In the genomic region with DNA sequence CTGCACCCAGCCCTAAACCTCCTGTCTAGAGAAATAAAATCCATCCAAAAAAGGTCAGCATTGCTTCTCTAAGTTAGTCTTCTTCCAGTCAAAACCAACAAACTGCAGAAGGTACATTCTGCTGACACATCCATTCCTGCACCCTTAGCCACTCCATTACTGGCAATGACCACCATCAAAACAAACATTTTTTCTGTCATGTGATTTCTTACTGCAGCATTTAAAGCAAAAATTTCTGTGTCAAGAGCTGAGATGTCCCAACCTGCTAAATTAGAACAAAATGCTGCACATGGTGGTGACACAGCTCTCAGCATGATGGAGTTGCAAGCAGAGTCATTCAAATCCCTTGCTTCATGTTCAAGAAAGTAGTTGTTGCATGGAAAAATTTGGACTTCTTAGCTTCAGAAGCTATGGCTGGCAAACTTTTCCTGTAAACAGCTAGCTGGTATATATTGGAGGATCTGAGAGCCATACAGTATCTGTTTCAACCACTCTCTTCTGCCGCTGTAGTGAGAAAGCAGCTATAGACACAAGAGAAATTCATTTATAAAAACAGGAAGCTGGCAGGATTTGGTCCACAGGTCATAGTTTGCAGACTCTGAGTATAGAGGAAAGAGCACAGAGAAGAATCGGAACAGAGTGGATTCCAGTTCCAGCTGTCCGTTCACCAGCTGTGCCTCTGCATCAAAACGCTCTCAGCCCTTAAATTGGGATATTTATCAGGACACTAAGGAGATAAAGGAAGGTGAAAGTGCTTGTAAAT, we compare ENCODE assay signal across 11 cellular contexts. TPM values are rescaled to one million over a fixed set of nuclear protein-coding genes. Genes with fewer than 3 reads are reported as not detected.
DNase-seq lines count a peak whose midpoint lies in the region; ATAC-seq, FAIRE-seq and TF ChIP-seq lines count a peak whose summit lies in the region.
"Had no signal": no experiment of that assay in that cellular context is flagged by ENCODE, and none has a peak within 500 bp of the region (broad histone marks: within the 10 kb centered on the region; RNA-seq: fewer than 3 reads in every experiment).

No MANE protein-coding gene starts in this region.

- peak overlapping the region; percentile 80 for H3K4me2 ChIP-seq in OCI-LY3 (ENCODE audit: low read length)

- H3K4me1 ChIP-seq in OCI-LY3 (ENCODE audit: low read length) (peaks cover 53% of the 10 kb centered on the region), lung (ENCODE audit: control insufficient read depth in 2 of 2, insufficient read depth in 2 of 2, low read length in 2 of 2) (peaks cover 0 to 3% of the 10 kb centered on the region in 2 donors)

- DNase-seq in CD14-positive monocyte (ENCODE audit: low spot score): no peak
- no peak for DNase-seq in lung (ENCODE audit: low spot score)
- DNase-seq in NCI-H146 (lab: John Stamatoyannopoulos, UW): no peak
- DNase-seq in activated CD8-positive, alpha-beta memory T cell treated with anti-CD3 and anti-CD28 coated beads for 24 hours: no peak
- no peak for DNase-seq in T1000 (lab: John Stamatoyannopoulos, UW)
- no peak for DNase-seq in RCC 7860 (ENCODE audit: low spot score)
- DNase-seq: activated naive CD4-positive, alpha-beta T cell treated with anti-CD3 and anti-CD28 coated beads, Interleukin-2, amount 10 ng/mL, durations not matched to agents 7 days and 5 days; NCI-H69 had no signal

- no peaks in the 10 kb centered on the region for H3K27me3 ChIP-seq in OCI-LY3 (ENCODE audit: low read depth, low read length)
- no peaks in the 10 kb centered on the region for H3K27me3 ChIP-seq in lung (ENCODE audit: control insufficient read depth, insufficient read depth)

- H3K27me3 Mint-ChIP-seq in CD14-positive monocyte (ENCODE audit: low read depth in 3 of 3): peaks cover 2 to 6% (median 4%) of the 10 kb centered on the region in 3 donors

- H3K4me3 ChIP-seq in OCI-LY3 (ENCODE audit: low read length) (peak overlapping the region; percentile 86), lung (no peak overlapping the region)

- peaks cover 0 to 2% (median 0%) of the 10 kb centered on the region in 7 donors for H3K9me3 Mint-ChIP-seq in CD14-positive monocyte
- H3K9me3 Mint-ChIP-seq: activated naive CD4-positive, alpha-beta T cell treated with anti-CD3 and anti-CD28 coated beads, Interleukin-2, amount 10 ng/mL, durations not matched to agents 7 days and 5 days had no signal

- H3K27ac ChIP-seq in OCI-LY3 (ENCODE audit: low read length) (peak overlapping the region; percentile 93), lung (ENCODE audit: low read depth in 1 of 2, low read length in 1 of 2) (peak overlapping the region in 1 of 2 donors; percentile 57)

- peaks cover 100% of the 10 kb centered on the region for H3K79me2 ChIP-seq in OCI-LY3 (ENCODE audit: low read length)

- peaks cover 80% of the 10 kb centered on the region for H4K20me1 ChIP-seq in OCI-LY3 (ENCODE audit: insufficient read depth, low read length)

- peak overlapping the region; percentile 83 for H3K9ac ChIP-seq in OCI-LY3 (ENCODE audit: low read length)

- intact Hi-C loops in CD14-positive monocyte (cut with micrococcal nuclease): no loop called here

- 28 to 41% methylated on average over 4 of the region's 4 CpGs for WGBS in lung, 2 donors

- H3K9me3 ChIP-seq in OCI-LY3 (ENCODE audit: insufficient read depth, low read length): no peaks in the 10 kb centered on the region
- H3K9me3 ChIP-seq in lung (ENCODE audit: control insufficient read depth in 2 of 2, insufficient read depth in 1 of 2, low read length in 1 of 2): no peaks in the 10 kb centered on the region

- no peak for FAIRE-seq in RCC 7860 (lab: Jason Lieb, UNC)

- H2AFZ ChIP-seq in OCI-LY3 (ENCODE audit: low read depth, low read length): no peak overlapping the region

- H3K36me3 ChIP-seq in OCI-LY3 (replicated peaks; ENCODE audit: low read depth, low read length) (peaks cover 92% of the 10 kb centered on the region), lung (ENCODE audit: control insufficient read depth in 2 of 2, insufficient read depth in 2 of 2, low read length in 2 of 2) (no peaks in the 10 kb centered on the region)

- no peak for TF ChIP-seq CTCF in CD14-positive monocyte (IDR thresholded peaks at IDR 0.05)
- TF ChIP-seq CTCF in OCI-LY3 (IDR thresholded peaks at IDR 0.05; ENCODE audit: low read depth, low read length): no peak
- no peak for TF ChIP-seq CTCF in lung (IDR thresholded peaks at IDR 0.05; ENCODE audit: control extremely low read depth, extremely low read depth)

- ATAC-seq in GM21619 (IDR thresholded peaks at IDR 0.05; ENCODE audit: unreplicated experiment): peak; percentile 77
- ATAC-seq in lung (ENCODE audit: insufficient read depth, low FRiP score): peak; percentile 53

- H3K27ac Mint-ChIP-seq in CD14-positive monocyte: peak overlapping the region; percentile 67 to 91 (median 78)
- H3K27ac Mint-ChIP-seq: activated naive CD4-positive, alpha-beta T cell treated with anti-CD3 and anti-CD28 coated beads, Interleukin-2, amount 10 ng/mL, durations not matched to agents 7 days and 5 days had no signal

- peaks cover 37% of the 10 kb centered on the region for H3K4me1 Mint-ChIP-seq in CD14-positive monocyte
- H3K4me1 Mint-ChIP-seq: activated naive CD4-positive, alpha-beta T cell treated with anti-CD3 and anti-CD28 coated beads, Interleukin-2, amount 10 ng/mL, durations not matched to agents 7 days and 5 days had no signal

- peak overlapping the region; percentile 4 to 40 for H3K4me3 Mint-ChIP-seq in CD14-positive monocyte
- H3K4me3 Mint-ChIP-seq: activated naive CD4-positive, alpha-beta T cell treated with anti-CD3 and anti-CD28 coated beads, Interleukin-2, amount 10 ng/mL, durations not matched to agents 7 days and 5 days had no signal

- H3K36me3 Mint-ChIP-seq in CD14-positive monocyte: peaks cover 37 to 51% of the 10 kb centered on the region in 2 donors
- H3K36me3 Mint-ChIP-seq: activated naive CD4-positive, alpha-beta T cell treated with anti-CD3 and anti-CD28 coated beads, Interleukin-2, amount 10 ng/mL, durations not matched to agents 7 days and 5 days had no signal

RNA-seq across cellular contexts. Expression of a gene that starts 17.4 kb away (rescaled TPM):
- 1 to 10 TPM; 1.5 to 2.8 TPM for polyA plus RNA-seq in CD14-positive monocyte
- 10 to 100 TPM in 1 of 2 donors, 1 to 10 TPM in 1; 5.0 to 11.5 TPM for total RNA-seq in lung
- 1 to 10 TPM; 1.6 to 6.0 TPM for polyA plus RNA-seq in lung
- polyA plus RNA-seq: neural cell had no signal
